Comparison of ENCODE assay signal across 9 cellular contexts in the genomic region with DNA sequence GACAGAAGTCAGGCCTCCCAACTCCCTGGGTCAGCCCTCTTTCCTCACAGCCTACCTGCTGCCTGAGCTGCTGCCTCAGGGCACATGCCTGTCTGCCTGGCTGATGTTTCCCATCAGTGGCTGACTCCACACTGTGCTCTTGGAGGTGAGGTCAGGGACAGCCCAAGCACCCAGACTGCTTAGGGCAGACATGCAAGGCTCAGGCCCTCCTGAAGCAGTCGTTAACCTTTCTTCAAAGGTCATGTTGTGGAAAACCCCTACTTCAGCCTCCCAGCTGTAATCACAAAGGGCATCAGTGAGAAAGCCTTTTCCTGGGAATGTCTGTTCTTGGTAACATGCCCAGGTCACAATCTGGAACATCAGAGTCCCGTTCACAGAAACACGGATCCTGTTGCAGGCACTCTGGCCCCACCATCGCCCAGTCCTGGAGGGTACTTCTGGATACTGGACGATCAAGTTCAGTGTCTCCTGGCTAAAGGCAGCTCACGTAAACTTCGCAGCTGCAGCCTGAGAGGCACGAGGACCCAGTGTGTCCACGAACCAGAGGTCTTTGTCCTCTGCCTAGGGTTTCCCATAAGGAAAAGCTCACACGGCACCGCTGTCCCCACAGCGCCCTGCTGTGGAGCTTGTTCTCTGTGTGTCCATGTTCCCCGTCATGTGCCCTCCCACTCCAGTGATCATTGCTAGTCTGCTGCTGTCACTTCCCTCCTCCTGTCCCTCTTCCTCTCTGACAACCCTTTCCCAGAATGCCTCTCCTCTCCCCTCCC. TPM values are rescaled to one million over a fixed set of nuclear protein-coding genes. Genes with fewer than 3 reads are reported as not detected.
DNase-seq lines count a peak whose midpoint lies in the region; ATAC-seq and TF ChIP-seq lines count a peak whose summit lies in the region.
"Had no signal": no experiment of that assay in that cellular context is flagged by ENCODE, and none has a peak within 500 bp of the region (broad histone marks: within the 10 kb centered on the region; RNA-seq: fewer than 3 reads in every experiment).

No MANE protein-coding gene starts in this region.

- H3K4me3 ChIP-seq in AG10803 (ENCODE audit: low read length), result no peak overlapping the region
- H3K4me3 ChIP-seq: BLaER1 had no signal

- DNase-seq in AG10803 (ENCODE audit: low read depth) (peak; percentile 10), NCI-H2196 (lab: John Stamatoyannopoulos, UW; ENCODE audit: unreplicated experiment) (peak; percentile 26), epithelial cell of prostate (ENCODE audit: low read depth, low spot score) (peak; percentile 67), middle frontal gyrus (ENCODE audit: extremely low spot score, low spot score) (peak; percentile 60), NCI-H1048 (lab: John Stamatoyannopoulos, UW) (no peak)
- no peak for DNase-seq in naive thymus-derived CD8-positive, alpha-beta T cell

- H3K4me1 Mint-ChIP-seq in naive thymus-derived CD8-positive, alpha-beta T cell, result no peaks in the 10 kb centered on the region

- H3K27me3 Mint-ChIP-seq in naive thymus-derived CD8-positive, alpha-beta T cell, result peaks cover 0 to 3% (median 0%) of the 10 kb centered on the region in 5 donors

- H3K9me3 Mint-ChIP-seq in naive thymus-derived CD8-positive, alpha-beta T cell, result no peaks in the 10 kb centered on the region

- H3K36me3 Mint-ChIP-seq in naive thymus-derived CD8-positive, alpha-beta T cell, result no peaks in the 10 kb centered on the region

- H3K4me3 Mint-ChIP-seq in naive thymus-derived CD8-positive, alpha-beta T cell, result no peak overlapping the region

- H3K27ac Mint-ChIP-seq in naive thymus-derived CD8-positive, alpha-beta T cell, result no peak overlapping the region

- POLR2A ChIA-PET in naive thymus-derived CD8-positive, alpha-beta T cell (lab: Charles Lee), result no interaction called here

- no peak for ATAC-seq in HG03439 (IDR thresholded peaks at IDR 0.05; ENCODE audit: unreplicated experiment)
- no peak for ATAC-seq in GM18861 (IDR thresholded peaks at IDR 0.05; ENCODE audit: unreplicated experiment)
- ATAC-seq in naive thymus-derived CD8-positive, alpha-beta T cell, result no peak

- H3K27ac ChIP-seq in epithelial cell of prostate, result peak overlapping the region; percentile 24
- H3K27ac ChIP-seq: BLaER1 had no signal

- no peak for TF ChIP-seq CTCF in AG10803 (conservative IDR thresholded peaks at IDR 0.05; ENCODE audit: low read length)

RNA-seq across cellular contexts. Expression of gene GNAO1, which starts 54.9 kb away (rescaled TPM):
- total RNA-seq in naive thymus-derived CD8-positive, alpha-beta T cell, result under 1 TPM; 0.65 to 0.85 TPM
- under 1 TPM in 1 of 3 donors, not detected in 2; 0.62 TPM for polyA plus RNA-seq in naive thymus-derived CD8-positive, alpha-beta T cell

Comparison
In these comparisons a context has a peak if more than half of its experiments do, and no peak if none do; other contexts are left out.
1. DNase-seq: peak in AG10803 (single experiment), NCI-H2196 (single experiment), epithelial cell of prostate (single experiment) and middle frontal gyrus (single experiment); none in NCI-H1048 (single experiment) and naive thymus-derived CD8-positive, alpha-beta T cell (0 of 10).